In genomic region chr17:75638039-75638438, GRCh38 we compare ENCODE assay signal across 1 cellular context. TPM values are rescaled to one million over a fixed set of nuclear protein-coding genes. Genes with fewer than 3 reads are reported as not detected.
"Had no signal": no experiment of that assay in that cellular context is flagged by ENCODE, and none has a peak within 500 bp of the region (broad histone marks: within the 10 kb centered on the region; RNA-seq: fewer than 3 reads in every experiment).

No MANE protein-coding gene starts in this region.

RNA-seq across cellular contexts. Expression of gene SMIM5, which starts 4.8 kb away (rescaled TPM):
- total RNA-seq: neural crest cell had no signal
